Comparison of ENCODE assay signal across 2 cellular contexts in the genomic region with DNA sequence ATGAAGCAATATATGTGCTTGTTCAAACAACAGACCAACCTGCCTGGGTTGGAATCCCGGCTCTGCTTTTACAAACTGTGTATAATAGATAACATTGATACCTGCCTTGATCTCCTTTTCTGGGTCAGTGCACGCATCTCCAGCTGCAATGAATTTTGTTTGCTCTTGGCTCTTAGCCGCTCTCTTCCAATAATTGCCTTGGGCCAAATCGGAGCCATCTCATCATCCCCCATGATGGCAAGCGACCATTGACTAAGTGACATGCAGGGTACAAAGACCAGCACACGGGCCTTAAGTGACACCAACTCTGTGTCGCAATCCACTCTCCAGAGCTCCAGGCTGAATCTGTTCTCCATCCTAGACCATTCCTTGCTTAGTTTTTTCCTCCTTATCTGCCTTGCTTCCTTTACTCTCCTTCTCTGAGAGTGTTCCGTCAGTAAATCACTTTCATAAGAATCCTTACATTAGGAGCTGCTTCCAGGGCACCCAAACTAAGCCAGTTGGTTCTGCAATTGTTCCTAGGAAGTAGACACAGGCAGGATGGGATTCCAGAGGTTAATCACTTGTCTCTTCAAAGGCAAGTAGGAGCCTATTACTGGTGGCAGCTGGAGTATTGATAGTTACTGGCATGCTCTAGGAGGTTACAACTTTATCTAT.
A peak's percentile ranks its signal among the peaks of the same experiment; 100 is the strongest.
TF ChIP-seq lines count a peak whose summit lies in the region.

No MANE protein-coding gene starts in this region.

TF ChIP-seq in HCT116, 20 proteins besides CTCF, POLR2A, EP300 and RAD21:
- TF ChIP-seq JUND (IDR thresholded peaks at IDR 0.05) (no peak), EZH2phosphoT487 (IDR thresholded peaks at IDR 0.05; ENCODE audit: borderline replicate concordance) (no peak), SP1 (IDR thresholded peaks at IDR 0.05; ENCODE audit: low read depth) (no peak), ZFX (IDR thresholded peaks at IDR 0.05) (no peak), TCF7L2 (IDR thresholded peaks at IDR 0.05; ENCODE audit: borderline replicate concordance, extremely low read depth, insufficient read depth, insufficient read length) (peak; percentile 66), POLR2AphosphoS5 (IDR thresholded peaks at IDR 0.05; ENCODE audit: low read depth, low read length) (no peak), ELF1 (IDR thresholded peaks at IDR 0.05; ENCODE audit: borderline replicate concordance, low read depth) (no peak), FOSL1 (IDR thresholded peaks at IDR 0.05; ENCODE audit: low read depth) (no peak), CEBPB (IDR thresholded peaks at IDR 0.05; ENCODE audit: low read depth) (peak; percentile 78), SIN3A (IDR thresholded peaks at IDR 0.05; ENCODE audit: low read depth) (no peak), ZNF274 (IDR thresholded peaks at IDR 0.05; ENCODE audit: low read depth, low read length) (no peak), SRF (IDR thresholded peaks at IDR 0.05; ENCODE audit: low read depth) (no peak), YY1 (IDR thresholded peaks at IDR 0.05; ENCODE audit: extremely low read depth, insufficient replicate concordance, low read depth, low read length) (no peak)
- TF ChIP-seq, protein P1, sequence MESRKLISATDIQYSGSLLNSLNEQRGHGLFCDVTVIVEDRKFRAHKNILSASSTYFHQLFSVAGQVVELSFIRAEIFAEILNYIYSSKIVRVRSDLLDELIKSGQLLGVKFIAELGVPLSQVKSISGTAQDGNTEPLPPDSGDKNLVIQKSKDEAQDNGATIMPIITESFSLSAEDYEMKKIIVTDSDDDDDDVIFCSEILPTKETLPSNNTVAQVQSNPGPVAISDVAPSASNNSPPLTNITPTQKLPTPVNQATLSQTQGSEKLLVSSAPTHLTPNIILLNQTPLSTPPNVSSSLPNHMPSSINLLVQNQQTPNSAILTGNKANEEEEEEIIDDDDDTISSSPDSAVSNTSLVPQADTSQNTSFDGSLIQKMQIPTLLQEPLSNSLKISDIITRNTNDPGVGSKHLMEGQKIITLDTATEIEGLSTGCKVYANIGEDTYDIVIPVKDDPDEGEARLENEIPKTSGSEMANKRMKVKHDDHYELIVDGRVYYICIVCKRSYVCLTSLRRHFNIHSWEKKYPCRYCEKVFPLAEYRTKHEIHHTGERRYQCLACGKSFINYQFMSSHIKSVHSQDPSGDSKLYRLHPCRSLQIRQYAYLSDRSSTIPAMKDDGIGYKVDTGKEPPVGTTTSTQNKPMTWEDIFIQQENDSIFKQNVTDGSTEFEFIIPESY (IDR thresholded peaks at IDR 0.05; ENCODE audit: extremely low read depth, insufficient replicate concordance, low read length): no peak
- TF ChIP-seq, protein P2, sequence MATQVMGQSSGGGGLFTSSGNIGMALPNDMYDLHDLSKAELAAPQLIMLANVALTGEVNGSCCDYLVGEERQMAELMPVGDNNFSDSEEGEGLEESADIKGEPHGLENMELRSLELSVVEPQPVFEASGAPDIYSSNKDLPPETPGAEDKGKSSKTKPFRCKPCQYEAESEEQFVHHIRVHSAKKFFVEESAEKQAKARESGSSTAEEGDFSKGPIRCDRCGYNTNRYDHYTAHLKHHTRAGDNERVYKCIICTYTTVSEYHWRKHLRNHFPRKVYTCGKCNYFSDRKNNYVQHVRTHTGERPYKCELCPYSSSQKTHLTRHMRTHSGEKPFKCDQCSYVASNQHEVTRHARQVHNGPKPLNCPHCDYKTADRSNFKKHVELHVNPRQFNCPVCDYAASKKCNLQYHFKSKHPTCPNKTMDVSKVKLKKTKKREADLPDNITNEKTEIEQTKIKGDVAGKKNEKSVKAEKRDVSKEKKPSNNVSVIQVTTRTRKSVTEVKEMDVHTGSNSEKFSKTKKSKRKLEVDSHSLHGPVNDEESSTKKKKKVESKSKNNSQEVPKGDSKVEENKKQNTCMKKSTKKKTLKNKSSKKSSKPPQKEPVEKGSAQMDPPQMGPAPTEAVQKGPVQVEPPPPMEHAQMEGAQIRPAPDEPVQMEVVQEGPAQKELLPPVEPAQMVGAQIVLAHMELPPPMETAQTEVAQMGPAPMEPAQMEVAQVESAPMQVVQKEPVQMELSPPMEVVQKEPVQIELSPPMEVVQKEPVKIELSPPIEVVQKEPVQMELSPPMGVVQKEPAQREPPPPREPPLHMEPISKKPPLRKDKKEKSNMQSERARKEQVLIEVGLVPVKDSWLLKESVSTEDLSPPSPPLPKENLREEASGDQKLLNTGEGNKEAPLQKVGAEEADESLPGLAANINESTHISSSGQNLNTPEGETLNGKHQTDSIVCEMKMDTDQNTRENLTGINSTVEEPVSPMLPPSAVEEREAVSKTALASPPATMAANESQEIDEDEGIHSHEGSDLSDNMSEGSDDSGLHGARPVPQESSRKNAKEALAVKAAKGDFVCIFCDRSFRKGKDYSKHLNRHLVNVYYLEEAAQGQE (IDR thresholded peaks at IDR 0.05; ENCODE audit: low read depth): no peak
- TF ChIP-seq, protein P3, sequence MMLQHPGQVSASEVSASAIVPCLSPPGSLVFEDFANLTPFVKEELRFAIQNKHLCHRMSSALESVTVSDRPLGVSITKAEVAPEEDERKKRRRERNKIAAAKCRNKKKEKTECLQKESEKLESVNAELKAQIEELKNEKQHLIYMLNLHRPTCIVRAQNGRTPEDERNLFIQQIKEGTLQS (IDR thresholded peaks at IDR 0.05): no peak

TF ChIP-seq in liver, 16 proteins besides CTCF, POLR2A, EP300 and RAD21:
- peak; percentile 16 for TF ChIP-seq TAF1 (conservative IDR thresholded peaks at IDR 0.05)
- peak; percentile 66 for TF ChIP-seq FOXA1 (IDR thresholded peaks at IDR 0.05)
- TF ChIP-seq EGR1 (IDR thresholded peaks at IDR 0.05; ENCODE audit: low read depth in 2 of 2): peak in 1 of 2 donors; percentile 69
- TF ChIP-seq NR2F2 (IDR thresholded peaks at IDR 0.05): peak; percentile 55
- no peak for TF ChIP-seq GABPA (IDR thresholded peaks at IDR 0.05 in 1 of 2, conservative IDR thresholded peaks at IDR 0.05 in 1 of 2)
- TF ChIP-seq, protein P3 (IDR thresholded peaks at IDR 0.05): peak; percentile 58
- TF ChIP-seq, protein P1 (IDR thresholded peaks at IDR 0.05): peak; percentile 94
- peak; percentile 78 for TF ChIP-seq HNF4G (IDR thresholded peaks at IDR 0.05)
- TF ChIP-seq HNF4A (conservative IDR thresholded peaks at IDR 0.05): peak; percentile 94 to 95
- TF ChIP-seq RXRA (IDR thresholded peaks at IDR 0.05): peak; percentile 95 to 97
- TF ChIP-seq YY1 (IDR thresholded peaks at IDR 0.05): peak; percentile 91
- TF ChIP-seq, protein P2 (IDR thresholded peaks at IDR 0.05): peak; percentile 49
- TF ChIP-seq MAX (IDR thresholded peaks at IDR 0.05): peak; percentile 86
- peak; percentile 74 to 84 for TF ChIP-seq JUND (IDR thresholded peaks at IDR 0.05)
- TF ChIP-seq SP1 (IDR thresholded peaks at IDR 0.05): peak; percentile 96
- TF ChIP-seq FOXA2 (IDR thresholded peaks at IDR 0.05): peak; percentile 1
